In genomic region chr12:132711169-132711843, GRCh38 we compare ENCODE assay signal across 8 cellular contexts.
DNase-seq lines count a peak whose midpoint lies in the region; ATAC-seq and TF ChIP-seq lines count a peak whose summit lies in the region.

No MANE protein-coding gene starts in this region.

- peak; percentile 31 to 33 for DNase-seq in activated CD4-positive, alpha-beta T cell treated with anti-CD3 and anti-CD28 coated beads, Interleukin-2, amount 50 U/mL, for 48 hours
- DNase-seq in fibroblast of pulmonary artery (ENCODE audit: low read depth) (peak; percentile 16), foreskin melanocyte (no peak), NCI-H524 (lab: John Stamatoyannopoulos, UW) (no peak)

- no peaks in the 10 kb centered on the region for H3K36me3 ChIP-seq in parathyroid adenoma (ENCODE audit: control insufficient read depth, insufficient read depth, low read length)

- H3K27ac ChIP-seq in 22Rv1 (peak overlapping the region; percentile 98), parathyroid adenoma (no peak overlapping the region)

- H3K79me2 ChIP-seq in parathyroid adenoma: peaks cover 4% of the 10 kb centered on the region

- ATAC-seq in GM18868 (IDR thresholded peaks at IDR 0.05; ENCODE audit: unreplicated experiment) (peak; percentile 6), HG03354 (IDR thresholded peaks at IDR 0.05; ENCODE audit: poor library complexity, severe bottlenecking, unreplicated experiment) (peak; percentile 13)

- H3K9ac ChIP-seq in parathyroid adenoma: peak overlapping the region; percentile 33

- H3K4me1 ChIP-seq in parathyroid adenoma: no peaks in the 10 kb centered on the region

- no peak for TF ChIP-seq CTCF in 22Rv1 (IDR thresholded peaks at IDR 0.05)
- TF ChIP-seq CTCF in fibroblast of pulmonary artery (IDR thresholded peaks at IDR 0.05; ENCODE audit: low read length, missing control alignments): no peak
- TF ChIP-seq CTCF in parathyroid adenoma (IDR thresholded peaks at IDR 0.05): no peak

- peak overlapping the region; percentile 84 for H2AFZ ChIP-seq in parathyroid adenoma

- peak overlapping the region; percentile 74 for H3K4me2 ChIP-seq in parathyroid adenoma (ENCODE audit: low read length)

- no peaks in the 10 kb centered on the region for H3K9me3 ChIP-seq in parathyroid adenoma (ENCODE audit: control insufficient read depth, low read length)

- H3K4me3 ChIP-seq in fibroblast of pulmonary artery (replicated peaks; ENCODE audit: low read depth, low read length) (peak overlapping the region; percentile 89), parathyroid adenoma (ENCODE audit: low read depth, low read length) (peak overlapping the region; percentile 61)

- no peaks in the 10 kb centered on the region for H3K27me3 ChIP-seq in parathyroid adenoma (ENCODE audit: control insufficient read depth, insufficient read depth, low read length)

Comparison
In these comparisons a context has a peak if more than half of its experiments do, and no peak if none do; other contexts are left out.
1. DNase-seq: peak in activated CD4-positive, alpha-beta T cell treated with anti-CD3 and anti-CD28 coated beads, Interleukin-2, amount 50 U/mL, for 48 hours (2 of 2) and fibroblast of pulmonary artery (single experiment); none in foreskin melanocyte (single experiment) and NCI-H524 (0 of 2).